Comparison of ENCODE assay signal across 26 cellular contexts in genomic region chr7:68433462-68433861, GRCh38.
DNase-seq lines count a peak whose midpoint lies in the region; ATAC-seq and TF ChIP-seq lines count a peak whose summit lies in the region.
"Had no signal": no experiment of that assay in that cellular context is flagged by ENCODE, and none has a peak within 500 bp of the region (broad histone marks: within the 10 kb centered on the region; RNA-seq: fewer than 3 reads in every experiment).

No MANE protein-coding gene starts in this region.

- peaks cover 4% of the 10 kb centered on the region; the same call in 1 of the 2 replicates for H3K36me3 Mint-ChIP-seq in HFFc6 (ENCODE audit: low read depth)
- H3K36me3 Mint-ChIP-seq: CD14-positive monocyte; CD8-positive, alpha-beta memory T cell had no signal

- DNase-seq in AG08395 (ENCODE audit: low spot score) (peak; percentile 22), GM04504 (ENCODE audit: low read depth) (peak; percentile 27), dedifferentiated amniotic fluid mesenchymal stem cell (ENCODE audit: extremely low spot score) (peak; percentile 44), retinal pigment epithelial cell (ENCODE audit: low read depth) (peak; percentile 9), HFFc6 (no peak)
- no peak for DNase-seq in stimulated activated CD4-positive, alpha-beta T cell treated with anti-CD3 and anti-CD28 coated beads, Interleukin-15, amount 100 ng/mL, for 24 hours
- DNase-seq: BE2C; CD8-positive, alpha-beta memory T cell; DMS 273 treated with DMSO at 0.1 percent for 48 hours; DMS79 treated with DMSO at 0.1 percent for 48 hours; H9; Karpas-422; NCI-H1092 treated with DMSO at 0.1 percent for 48 hours; NCI-H1436; NCI-H187; NCI-H2081 treated with DMSO at 0.1 percent for 48 hours; NCI-H2171; NCI-H446; NCI-H524 treated with DMSO at 0.1 percent for 48 hours; NCI-H774; SK-N-SH; SW 1271 had no signal

- ATAC-seq in HG03135 (IDR thresholded peaks at IDR 0.05; ENCODE audit: unreplicated experiment) = no peak
- ATAC-seq: GM23338, HepG2 had no signal

- no peak overlapping the region for H3K4me3 ChIP-seq in retinal pigment epithelial cell (ENCODE audit: low read length)
- H3K4me3 ChIP-seq: GM23338 had no signal

- TF ChIP-seq CTCF in retinal pigment epithelial cell (conservative IDR thresholded peaks at IDR 0.05; ENCODE audit: low read depth, low read length) (no peak), HFFc6 (IDR thresholded peaks at IDR 0.05) (no peak)

- peaks cover 44% of the 10 kb centered on the region for H3K9me3 Mint-ChIP-seq in HFFc6
- H3K9me3 Mint-ChIP-seq: H9 had no signal

- H3K27me3 Mint-ChIP-seq in HFFc6 (ENCODE audit: insufficient read depth) = no peaks in the 10 kb centered on the region; the same call in 1 of the 2 replicates
- H3K27me3 Mint-ChIP-seq: CD8-positive, alpha-beta memory T cell had no signal

- H3K4me3 Mint-ChIP-seq in HFFc6 = no peak overlapping the region
- H3K4me3 Mint-ChIP-seq: CD14-positive monocyte; CD8-positive, alpha-beta memory T cell; GM23338; H9 had no signal

- no peak overlapping the region for H3K27ac Mint-ChIP-seq in HFFc6
- H3K27ac Mint-ChIP-seq: CD14-positive monocyte; CD8-positive, alpha-beta memory T cell; GM23338; H9 had no signal

- no peaks in the 10 kb centered on the region for H3K4me1 Mint-ChIP-seq in HFFc6 (ENCODE audit: low read depth)
- H3K4me1 Mint-ChIP-seq: CD14-positive monocyte; CD8-positive, alpha-beta memory T cell; GM23338 had no signal

Comparison
In these comparisons a context has a peak if more than half of its experiments do, and no peak if none do; other contexts are left out.
1. DNase-seq: peak in AG08395 (single experiment), GM04504 (single experiment), dedifferentiated amniotic fluid mesenchymal stem cell (single experiment) and retinal pigment epithelial cell (single experiment); none in HFFc6 (single experiment) and stimulated activated CD4-positive, alpha-beta T cell treated with anti-CD3 and anti-CD28 coated beads, Interleukin-15, amount 100 ng/mL, for 24 hours (single experiment).